In the genomic region with DNA sequence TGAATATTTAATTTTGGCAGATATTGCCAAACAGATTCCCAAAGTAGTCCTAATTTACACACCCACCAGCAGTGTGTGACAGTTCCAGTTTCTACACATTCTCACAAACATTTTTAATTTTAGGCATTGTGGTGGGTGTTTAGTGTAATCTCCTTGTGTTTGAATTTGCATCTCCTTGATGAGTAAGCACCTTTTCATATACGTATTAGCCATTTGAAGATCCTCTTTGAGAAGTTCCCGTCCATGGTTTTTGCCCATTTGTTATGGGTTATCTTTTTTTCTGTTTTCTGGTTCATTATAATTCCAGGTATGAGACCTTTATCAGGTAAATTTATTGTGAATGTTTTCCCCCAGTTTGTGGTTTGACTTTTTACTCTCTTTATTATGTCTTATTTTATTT, we compare ENCODE assay signal across 31 cellular contexts. TPM values are rescaled to one million over a fixed set of nuclear protein-coding genes. Genes with fewer than 3 reads are reported as not detected.
DNase-seq lines count a peak whose midpoint lies in the region; ATAC-seq, FAIRE-seq and TF ChIP-seq lines count a peak whose summit lies in the region.
"Had no signal": no experiment of that assay in that cellular context is flagged by ENCODE, and none has a peak within 500 bp of the region (broad histone marks: within the 10 kb centered on the region; RNA-seq: fewer than 3 reads in every experiment).

No MANE protein-coding gene starts in this region.

- no peak for ATAC-seq in activated CD4-positive, alpha-beta T cell treated with anti-CD3 and anti-CD28 coated beads for 36 hours
- ATAC-seq: effector memory CD8-positive, alpha-beta T cell; GM23338; Right ventricle myocardium inferior had no signal

- POLR2A ChIA-PET in GM10248 (lab: Yijun Ruan, JAX) = no interaction called here
- POLR2A ChIA-PET in activated CD4-positive, alpha-beta T cell treated with anti-CD3 and anti-CD28 coated beads for 36 hours (lab: Charles Lee) = no interaction called here

- H3K4me3 Mint-ChIP-seq in astrocyte (ENCODE audit: unreplicated experiment) = no peak overlapping the region
- H3K4me3 Mint-ChIP-seq in activated CD4-positive, alpha-beta T cell treated with anti-CD3 and anti-CD28 coated beads for 36 hours = no peak overlapping the region
- H3K4me3 Mint-ChIP-seq: activated CD4-positive, alpha-beta T cell treated with anti-CD3 and anti-CD28 coated beads, Interleukin-2, amount 10 ng/mL, durations not matched to agents 24 days and 14 days; activated naive CD8-positive, alpha-beta T cell treated with anti-CD3 and anti-CD28 coated beads, Interleukin-2, amount 10 ng/mL, durations not matched to agents 7 days and 5 days; effector memory CD8-positive, alpha-beta T cell; GM23338; nephron progenitor cell had no signal

- no peaks in the 10 kb centered on the region for H3K79me2 ChIP-seq in astrocyte (ENCODE audit: insufficient read depth, low read length)

- no peaks in the 10 kb centered on the region for H4K20me1 ChIP-seq in astrocyte (ENCODE audit: insufficient read depth, low read length)

- H3K4me1 ChIP-seq in NT2/D1 (ENCODE audit: insufficient read depth, insufficient read length) = peaks cover 5% of the 10 kb centered on the region
- peaks cover 15% of the 10 kb centered on the region for H3K4me1 ChIP-seq in astrocyte (ENCODE audit: insufficient read depth, low read length)
- H3K4me1 ChIP-seq: ascending aorta, tibial nerve had no signal

- H3K9me3 ChIP-seq in NT2/D1 (ENCODE audit: insufficient read depth, low read length) (no peaks in the 10 kb centered on the region), astrocyte (ENCODE audit: insufficient read depth, low read depth, low read length) (no peaks in the 10 kb centered on the region)
- H3K9me3 ChIP-seq: ascending aorta, ovary had no signal

- H3K4me1 Mint-ChIP-seq in astrocyte (ENCODE audit: low read depth, unreplicated experiment) = peaks cover 12% of the 10 kb centered on the region
- H3K4me1 Mint-ChIP-seq in activated CD4-positive, alpha-beta T cell treated with anti-CD3 and anti-CD28 coated beads for 36 hours = peaks cover 7% of the 10 kb centered on the region
- H3K4me1 Mint-ChIP-seq: activated naive CD8-positive, alpha-beta T cell treated with anti-CD3 and anti-CD28 coated beads, Interleukin-2, amount 10 ng/mL, durations not matched to agents 7 days and 5 days; GM23338 had no signal

- H3K27ac Mint-ChIP-seq in astrocyte (ENCODE audit: unreplicated experiment) = peak overlapping the region; percentile 48
- no peak overlapping the region for H3K27ac Mint-ChIP-seq in activated CD4-positive, alpha-beta T cell treated with anti-CD3 and anti-CD28 coated beads for 36 hours
- H3K27ac Mint-ChIP-seq: activated CD4-positive, alpha-beta T cell treated with anti-CD3 and anti-CD28 coated beads, Interleukin-2, amount 10 ng/mL, durations not matched to agents 24 days and 14 days; activated naive CD8-positive, alpha-beta T cell treated with anti-CD3 and anti-CD28 coated beads, Interleukin-2, amount 10 ng/mL, durations not matched to agents 7 days and 5 days; effector memory CD8-positive, alpha-beta T cell; nephron progenitor cell had no signal

- no peaks in the 10 kb centered on the region for H3K9me3 Mint-ChIP-seq in astrocyte (ENCODE audit: unreplicated experiment)
- no peaks in the 10 kb centered on the region for H3K9me3 Mint-ChIP-seq in activated CD4-positive, alpha-beta T cell treated with anti-CD3 and anti-CD28 coated beads for 36 hours (ENCODE audit: low read depth)
- H3K9me3 Mint-ChIP-seq: activated CD4-positive, alpha-beta T cell treated with anti-CD3 and anti-CD28 coated beads, Interleukin-2, amount 10 ng/mL, durations not matched to agents 24 days and 14 days; activated naive CD8-positive, alpha-beta T cell treated with anti-CD3 and anti-CD28 coated beads, Interleukin-2, amount 10 ng/mL, durations not matched to agents 7 days and 5 days; effector memory CD8-positive, alpha-beta T cell; GM23338 had no signal

- H3K9ac ChIP-seq in NT2/D1 (ENCODE audit: insufficient read length, low read depth) = peak overlapping the region; percentile 5
- no peak overlapping the region for H3K9ac ChIP-seq in astrocyte (ENCODE audit: low read length)

- intact Hi-C loops in activated CD4-positive, alpha-beta T cell treated with anti-CD3 and anti-CD28 coated beads for 36 hours (cut with DNase I, micrococcal nuclease) = no loop called here

- H3K27me3 Mint-ChIP-seq in astrocyte (ENCODE audit: low read depth, unreplicated experiment) = no peaks in the 10 kb centered on the region
- no peaks in the 10 kb centered on the region for H3K27me3 Mint-ChIP-seq in activated CD4-positive, alpha-beta T cell treated with anti-CD3 and anti-CD28 coated beads for 36 hours
- H3K27me3 Mint-ChIP-seq: activated naive CD8-positive, alpha-beta T cell treated with anti-CD3 and anti-CD28 coated beads, Interleukin-2, amount 10 ng/mL, durations not matched to agents 7 days and 5 days; effector memory CD8-positive, alpha-beta T cell had no signal

- H3K27ac ChIP-seq in astrocyte (ENCODE audit: low read depth, low read length) = peak overlapping the region; percentile 52
- H3K27ac ChIP-seq: ascending aorta, coronary artery, ovary, tibial nerve, VCaP had no signal

- CTCF ChIA-PET in GM10248 (lab: Yijun Ruan, JAX) = interaction anchor here (1.2 to 2.7 kb wide), 2 partner anchors 11 to 17 kb away, joined by 6 to 7 read pairs; no protein-coding TSS in a partner anchor
- CTCF ChIA-PET in activated CD4-positive, alpha-beta T cell treated with anti-CD3 and anti-CD28 coated beads for 36 hours (lab: Charles Lee) = interaction anchor here (1.0 kb wide), 1 partner anchor 188 kb away, joined by 4 read pairs; no protein-coding TSS in a partner anchor

- no peaks in the 10 kb centered on the region for H3K27me3 ChIP-seq in NT2/D1 (ENCODE audit: insufficient read depth, insufficient read length)
- H3K27me3 ChIP-seq in astrocyte (ENCODE audit: insufficient read depth, low read length) = no peaks in the 10 kb centered on the region
- H3K27me3 ChIP-seq in H7 (ENCODE audit: control insufficient read depth, insufficient read depth, low read length) = no peaks in the 10 kb centered on the region
- H3K27me3 ChIP-seq: ascending aorta, ovary had no signal

- peaks cover 10% of the 10 kb centered on the region for H3K36me3 Mint-ChIP-seq in astrocyte (ENCODE audit: low read depth, unreplicated experiment)
- H3K36me3 Mint-ChIP-seq in activated CD4-positive, alpha-beta T cell treated with anti-CD3 and anti-CD28 coated beads for 36 hours (ENCODE audit: low read depth) = no peaks in the 10 kb centered on the region

- no peak overlapping the region for H2AFZ ChIP-seq in astrocyte (ENCODE audit: low read depth, low read length)
- H2AFZ ChIP-seq: GM23338 had no signal

- FAIRE-seq in astrocyte (lab: Jason Lieb, UNC) = no peak
- FAIRE-seq: GM12892 had no signal

- TF ChIP-seq CTCF in GM10248 (IDR thresholded peaks at IDR 0.05; ENCODE audit: control extremely low read depth, extremely low read depth, low read depth, missing control alignments) (no peak), astrocyte (IDR thresholded peaks at IDR 0.05; ENCODE audit: insufficient read depth, low read depth, low read length) (no peak)

- DNase-seq in A172 (ENCODE audit: low spot score) (peak; percentile 36), GM10248 (ENCODE audit: extremely low spot score) (peak; percentile 36), NT2/D1 (ENCODE audit: low read depth, low spot score) (no peak), astrocyte (ENCODE audit: low read depth) (no peak), H7 (no peak)
- DNase-seq in activated CD4-positive, alpha-beta T cell treated with anti-CD3 and anti-CD28 coated beads, Interleukin-2, amount 50 U/mL, for 4 hours = no peak
- no peak for DNase-seq in activated CD8-positive, alpha-beta memory T cell treated with anti-CD3 and anti-CD28 coated beads, Interleukin-2, amount 50 U/mL, for 4 hours
- no peak for DNase-seq in activated CD4-positive, alpha-beta T cell treated with anti-CD3 and anti-CD28 coated beads for 36 hours
- DNase-seq: activated CD4-positive, alpha-beta T cell treated with anti-CD3 and anti-CD28 coated beads, Interleukin-2, amount 10 ng/mL, durations not matched to agents 24 days and 14 days; activated gamma-delta T cell; activated naive CD8-positive, alpha-beta T cell treated with anti-CD3 and anti-CD28 coated beads, Interleukin-2, amount 10 ng/mL, durations not matched to agents 7 days and 5 days; activated T-cell treated with anti-CD3 and anti-CD28 coated beads, Interleukin-2, amount 50 U/mL, for 1 hour; caudate nucleus; DMS 273 treated with DMSO at 0.1 percent for 48 hours; effector memory CD8-positive, alpha-beta T cell; NCI-H1436; NCI-H748 treated with DMSO at 0.1 percent for 48 hours; nephron progenitor cell; ovary; stimulated activated CD4-positive, alpha-beta T cell treated with anti-CD3 and anti-CD28 coated beads, Interleukin-15, amount 100 ng/mL, for 24 hours; stimulated activated CD4-positive, alpha-beta T cell treated with anti-CD3 and anti-CD28 coated beads, Interleukin-4, amount 100 ng/mL, for 4 hours had no signal

- H3K4me3 ChIP-seq in NT2/D1 (ENCODE audit: insufficient read length, low read depth) (no peak overlapping the region), astrocyte (ENCODE audit: insufficient read depth, low read depth, low read length) (no peak overlapping the region), H7 (ENCODE audit: insufficient read depth, low read depth, low read length) (no peak overlapping the region)
- H3K4me3 ChIP-seq: ascending aorta, coronary artery, GM23338, ovary, tibial nerve had no signal

- no peaks in the 10 kb centered on the region for H3K36me3 ChIP-seq in NT2/D1 (ENCODE audit: insufficient read depth, insufficient read length, low read length)
- no peaks in the 10 kb centered on the region for H3K36me3 ChIP-seq in astrocyte (ENCODE audit: insufficient read depth, low read length)
- no peaks in the 10 kb centered on the region for H3K36me3 ChIP-seq in H7 (replicated peaks; ENCODE audit: control insufficient read depth, insufficient read depth, low read length)
- H3K36me3 ChIP-seq: ascending aorta, ovary, tibial nerve had no signal

- H3K4me2 ChIP-seq in astrocyte (ENCODE audit: low read length) = no peak overlapping the region
- H3K4me2 ChIP-seq: GM23338 had no signal

RNA-seq across cellular contexts. Expression of a gene that starts 2.3 kb away (rescaled TPM):
- 41.0 and 79.8 TPM in 2 replicates for total RNA-seq in A172 (2014; rRNA removed; shearing (Covaris generic))
- 0.27 TPM in 1 of 2 replicates, not detected in the other for total RNA-seq in astrocyte
- not detected in 2 replicates for total RNA-seq in H7 (2014; rRNA removed; shearing (Covaris generic))
- not detected for total RNA-seq in activated CD4-positive, alpha-beta T cell treated with anti-CD3 and anti-CD28 coated beads for 36 hours
- total RNA-seq: A673; activated CD4-positive, alpha-beta T cell treated with anti-CD3 and anti-CD28 coated beads, Interleukin-2, amount 10 ng/mL, durations not matched to agents 24 days and 14 days; activated CD8-positive, alpha-beta memory T cell treated with anti-CD3 and anti-CD28 coated beads for 36 hours; ascending aorta; GM23338; Right ventricle myocardium inferior; T-helper 2 cell treated with Interferon-gamma antibody and Interleukin-4, amounts not matched to agents 100 ng/mL and 5 ng/mL, for 36 hours; tibial nerve had no signal

RNA-seq across cellular contexts. Expression of a gene that starts 22.4 kb away (rescaled TPM):
- 15.8 and 32.6 TPM in 2 replicates for total RNA-seq in A172 (2014; rRNA removed; shearing (Covaris generic))
- total RNA-seq in astrocyte = 10.9 and 13.0 TPM in 2 replicates
- 5.8 and 11.3 TPM in 2 replicates for total RNA-seq in H7 (2014; rRNA removed; shearing (Covaris generic))
- total RNA-seq in activated CD4-positive, alpha-beta T cell treated with anti-CD3 and anti-CD28 coated beads for 36 hours = 10 to 100 TPM in 1 of 2 experiments, 1 to 10 TPM in 1; 7.3 to 16.3 TPM
- total RNA-seq: ascending aorta had no signal

RNA-seq across cellular contexts. Expression of a gene that starts 52.9 kb away (rescaled TPM):
- 111 and 153 TPM in 2 replicates for total RNA-seq in A172 (2014; rRNA removed; shearing (Covaris generic))
- 87.3 and 92.6 TPM in 2 replicates for total RNA-seq in astrocyte
- total RNA-seq in H7 (2014; rRNA removed; shearing (Covaris generic)) = 23.9 and 38.0 TPM in 2 replicates
- 10 to 100 TPM; 41.8 to 47.1 TPM for total RNA-seq in activated CD4-positive, alpha-beta T cell treated with anti-CD3 and anti-CD28 coated beads for 36 hours

Comparison
In these comparisons a context has a peak if more than half of its experiments do, and no peak if none do; other contexts are left out.
1. DNase-seq: peak in A172 (single experiment) and GM10248 (single experiment); none in NT2/D1 (single experiment), astrocyte (single experiment), H7 (single experiment), activated CD4-positive, alpha-beta T cell treated with anti-CD3 and anti-CD28 coated beads, Interleukin-2, amount 50 U/mL, for 4 hours (0 of 2), activated CD8-positive, alpha-beta memory T cell treated with anti-CD3 and anti-CD28 coated beads, Interleukin-2, amount 50 U/mL, for 4 hours (single experiment) and activated CD4-positive, alpha-beta T cell treated with anti-CD3 and anti-CD28 coated beads for 36 hours (single experiment).
2. RNA of a gene that starts 2.3 kb away (total RNA-seq): 41.0 to 79.8 TPM in A172; 0.27 TPM in astrocyte, not detected in H7 and not detected in activated CD4-positive, alpha-beta T cell treated with anti-CD3 and anti-CD28 coated beads for 36 hours; every median in the first group is over 10 times any median in the second.